Comparison of ENCODE assay signal across 12 cellular contexts in the genomic region with DNA sequence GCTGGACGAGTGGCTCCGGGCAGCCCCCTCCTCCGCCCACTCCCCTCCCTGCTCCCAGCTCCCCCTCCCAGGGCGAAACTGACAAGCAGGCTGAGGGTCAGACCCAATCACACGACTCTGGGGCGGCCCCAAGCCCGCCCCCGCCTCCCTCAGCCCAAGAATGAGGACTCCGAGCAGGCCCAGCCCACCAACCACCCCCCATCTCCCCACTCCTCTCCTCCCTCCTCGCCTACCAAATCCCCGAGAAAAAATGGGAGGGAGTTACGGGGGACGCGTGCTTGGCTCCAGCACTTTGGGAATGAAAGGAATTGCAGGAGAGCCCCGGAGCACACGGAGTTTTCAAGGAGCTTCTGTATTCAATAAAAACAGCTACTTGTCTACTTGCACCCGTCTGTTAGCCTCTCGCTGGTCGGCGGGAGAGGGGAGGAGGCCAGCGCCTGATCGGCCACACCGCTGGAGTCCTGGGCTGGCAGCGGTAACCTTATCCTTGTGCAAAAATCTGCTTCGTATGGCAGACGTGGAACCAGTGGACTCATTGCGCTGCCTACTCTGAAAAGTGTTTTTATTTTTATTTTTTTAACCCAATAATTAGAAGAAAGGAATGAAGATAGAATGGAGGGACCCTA. TPM values are rescaled to one million over a fixed set of nuclear protein-coding genes. Genes with fewer than 3 reads are reported as not detected.
A peak's percentile ranks its signal among the peaks of the same experiment; 100 is the strongest.
DNase-seq lines count a peak whose midpoint lies in the region; ATAC-seq and TF ChIP-seq lines count a peak whose summit lies in the region.
"Had no signal": no experiment of that assay in that cellular context is flagged by ENCODE, and none has a peak within 500 bp of the region (broad histone marks: within the 10 kb centered on the region; RNA-seq: fewer than 3 reads in every experiment).

No MANE protein-coding gene starts in this region.

- TF ChIP-seq CTCF in hepatocyte (IDR thresholded peaks at IDR 0.05; ENCODE audit: poor library complexity) (no peak), BE2C (IDR thresholded peaks at IDR 0.05; ENCODE audit: low read depth, low read length) (no peak)

- WGBS in hepatocyte (ENCODE audit: low lambda C conversion rate, missing lambda C conversion rate), result 2% methylated on average over 18 of the region's 27 CpGs

- CTCF ChIA-PET in activated CD4-positive, alpha-beta T cell treated with anti-CD3 and anti-CD28 coated beads for 36 hours (lab: Charles Lee), result no interaction called here

- peak; percentile 57 for DNase-seq in Ammon's horn (ENCODE audit: low spot score)
- peak in 46 of 58 donors; percentile 9 to 78 (median 48) for DNase-seq in anterior cingulate cortex (lab: John Stamatoyannopoulos, UW)
- peak; percentile 82 for DNase-seq in hepatocyte (ENCODE audit: low spot score)
- peak; percentile 44 for DNase-seq in pons (ENCODE audit: low spot score)
- no peak for DNase-seq in activated CD4-positive, alpha-beta T cell treated with anti-CD3 and anti-CD28 coated beads for 36 hours
- DNase-seq in middle frontal gyrus (ENCODE audit: extremely low spot score, low spot score), result no peak
- no peak for DNase-seq in BE2C
- no peak for DNase-seq in T-helper 1 cell
- DNase-seq: activated naive CD4-positive, alpha-beta T cell; COR-L47; naive thymus-derived CD8-positive, alpha-beta T cell had no signal

- peak overlapping the region; percentile 65 for H2AFZ ChIP-seq in hepatocyte

- no peaks in the 10 kb centered on the region for H3K9me3 Mint-ChIP-seq in activated CD4-positive, alpha-beta T cell treated with anti-CD3 and anti-CD28 coated beads for 36 hours (ENCODE audit: low read depth)
- H3K9me3 Mint-ChIP-seq: IgD-negative memory B cell had no signal

- peak overlapping the region; percentile 83 for H3K4me2 ChIP-seq in hepatocyte

- H4K20me1 ChIP-seq in hepatocyte (ENCODE audit: insufficient read depth, poor library complexity, severe bottlenecking), result peaks cover 9% of the 10 kb centered on the region

- H3K27ac Mint-ChIP-seq in activated CD4-positive, alpha-beta T cell treated with anti-CD3 and anti-CD28 coated beads for 36 hours, result no peak overlapping the region
- H3K27ac Mint-ChIP-seq: IgD-negative memory B cell; naive thymus-derived CD8-positive, alpha-beta T cell had no signal

- H3K9me2 ChIP-seq in hepatocyte (replicated peaks; ENCODE audit: insufficient read depth), result no peaks in the 10 kb centered on the region

- H3K27ac ChIP-seq in hepatocyte, result peak overlapping the region; percentile 73

- H3K4me3 ChIP-seq in hepatocyte (peak overlapping the region; percentile 74), BE2C (ENCODE audit: low read depth, low read length) (no peak overlapping the region)

- peaks cover 10% of the 10 kb centered on the region for H3K79me2 ChIP-seq in hepatocyte

- H3K4me1 Mint-ChIP-seq in activated CD4-positive, alpha-beta T cell treated with anti-CD3 and anti-CD28 coated beads for 36 hours, result peaks cover 7% of the 10 kb centered on the region

- no peak overlapping the region for H3K4me3 Mint-ChIP-seq in activated CD4-positive, alpha-beta T cell treated with anti-CD3 and anti-CD28 coated beads for 36 hours

- H3K9me3 ChIP-seq in hepatocyte (ENCODE audit: low read depth), result no peaks in the 10 kb centered on the region
- H3K9me3 ChIP-seq in BE2C, result no peaks in the 10 kb centered on the region

- H3K36me3 Mint-ChIP-seq in activated CD4-positive, alpha-beta T cell treated with anti-CD3 and anti-CD28 coated beads for 36 hours (ENCODE audit: low read depth), result no peaks in the 10 kb centered on the region
- H3K36me3 Mint-ChIP-seq: IgD-negative memory B cell had no signal

- no peaks in the 10 kb centered on the region for H3K4me1 ChIP-seq in hepatocyte (ENCODE audit: insufficient read depth)
- no peaks in the 10 kb centered on the region for H3K4me1 ChIP-seq in BE2C

- H3K27me3 Mint-ChIP-seq in activated CD4-positive, alpha-beta T cell treated with anti-CD3 and anti-CD28 coated beads for 36 hours, result peaks cover 18% of the 10 kb centered on the region

- intact Hi-C loops in activated CD4-positive, alpha-beta T cell treated with anti-CD3 and anti-CD28 coated beads for 36 hours (cut with DNase I, micrococcal nuclease), result no loop called here

- POLR2A ChIA-PET in activated CD4-positive, alpha-beta T cell treated with anti-CD3 and anti-CD28 coated beads for 36 hours (lab: Charles Lee), result no interaction called here

- H3K36me3 ChIP-seq in hepatocyte (replicated peaks; ENCODE audit: insufficient read depth, low read depth) (no peaks in the 10 kb centered on the region), BE2C (no peaks in the 10 kb centered on the region)

- H3K27me3 ChIP-seq in hepatocyte (no peaks in the 10 kb centered on the region), BE2C (no peaks in the 10 kb centered on the region)

- ATAC-seq in activated CD4-positive, alpha-beta T cell treated with anti-CD3 and anti-CD28 coated beads for 36 hours, result no peak
- ATAC-seq: naive thymus-derived CD8-positive, alpha-beta T cell had no signal

RNA-seq across cellular contexts. Expression of gene COL11A1, which starts 0.3 kb away (rescaled TPM):
- 150 and 180 TPM in 2 replicates for total RNA-seq in hepatocyte
- 148 and 163 TPM in 2 replicates for polyA plus RNA-seq in hepatocyte
- not detected for total RNA-seq in activated CD4-positive, alpha-beta T cell treated with anti-CD3 and anti-CD28 coated beads for 36 hours
- polyA plus RNA-seq in BE2C (2012; ENCODE audit: insufficient read depth, insufficient read length, low read depth), result not detected
- total RNA-seq: naive thymus-derived CD8-positive, alpha-beta T cell had no signal
- polyA plus RNA-seq: IgD-negative memory B cell; naive thymus-derived CD8-positive, alpha-beta T cell had no signal

Comparison
In these comparisons a context has a peak if more than half of its experiments do, and no peak if none do; other contexts are left out.
1. DNase-seq: peak in Ammon's horn (single experiment), anterior cingulate cortex (46 of 58), hepatocyte (single experiment) and pons (single experiment); none in activated CD4-positive, alpha-beta T cell treated with anti-CD3 and anti-CD28 coated beads for 36 hours (single experiment), middle frontal gyrus (single experiment), BE2C (single experiment) and T-helper 1 cell (0 of 5).
2. RNA of gene COL11A1, which starts 0.3 kb away (total RNA-seq): 150 to 180 TPM in hepatocyte; not detected in activated CD4-positive, alpha-beta T cell treated with anti-CD3 and anti-CD28 coated beads for 36 hours; every median in the first group is over 100 times any median in the second.